In genomic region chr6:2834262-2834661, GRCh38 we compare ENCODE assay signal across 2 cellular contexts.
TF ChIP-seq lines count a peak whose summit lies in the region.

No MANE protein-coding gene starts in this region.

TF ChIP-seq in HepG2, 621 proteins besides CTCF, POLR2A, EP300 and RAD21:
- TF ChIP-seq RNF219 (CRISPR knock-in tag; IDR thresholded peaks at IDR 0.05): no peak
- no peak for TF ChIP-seq ZNF724P (CRISPR knock-in tag; IDR thresholded peaks at IDR 0.05; ENCODE audit: borderline replicate concordance)
- TF ChIP-seq ZNF713 (CRISPR knock-in tag; IDR thresholded peaks at IDR 0.05): no peak
- no peak for TF ChIP-seq REST (IDR thresholded peaks at IDR 0.05; ENCODE audit: borderline replicate concordance in 1 of 2, low read depth in 1 of 2, low read length in 2 of 2)
- TF ChIP-seq SATB2 (CRISPR knock-in tag; IDR thresholded peaks at IDR 0.05): no peak
- TF ChIP-seq FOXA1 (IDR thresholded peaks at IDR 0.05): 0 out of 2 replicates have a peak, but pooled peaks have one; percentile 19
- no peak for TF ChIP-seq FOXA1 (CRISPR knock-in tag; IDR thresholded peaks at IDR 0.05)
- no peak for TF ChIP-seq HNRNPL (IDR thresholded peaks at IDR 0.05; ENCODE audit: low read depth, low read length)
- TF ChIP-seq ZZZ3 (CRISPR knock-in tag; IDR thresholded peaks at IDR 0.05; ENCODE audit: borderline replicate concordance): no peak
- no peak for TF ChIP-seq REL (CRISPR knock-in tag; conservative IDR thresholded peaks at IDR 0.05)
- TF ChIP-seq ZNF607 (CRISPR knock-in tag; IDR thresholded peaks at IDR 0.05; ENCODE audit: borderline replicate concordance): no peak
- TF ChIP-seq DZIP1 (CRISPR knock-in tag; IDR thresholded peaks at IDR 0.05): no peak
- no peak for TF ChIP-seq ZNF432 (CRISPR knock-in tag; IDR thresholded peaks at IDR 0.05; ENCODE audit: borderline replicate concordance)
- TF ChIP-seq HNRNPK (IDR thresholded peaks at IDR 0.05; ENCODE audit: low read depth, low read length, poor library complexity, severe bottlenecking): peak; percentile 18
- no peak for TF ChIP-seq EZH2 (conservative IDR thresholded peaks at IDR 0.05; ENCODE audit: low read depth, low read length)
- 0 out of 2 replicates have a peak, but pooled peaks have one; percentile 16 for TF ChIP-seq NONO (IDR thresholded peaks at IDR 0.05)
- TF ChIP-seq NONO (CRISPR knock-in tag; conservative IDR thresholded peaks at IDR 0.05): no peak
TF ChIP-seq in HepG2: peak in this region for 3.

TF ChIP-seq in GM12878, 131 proteins besides CTCF, POLR2A, EP300 and RAD21:
- no peak for TF ChIP-seq POLR2AphosphoS5 (IDR thresholded peaks at IDR 0.05; ENCODE audit: low read length)
- no peak for TF ChIP-seq KAT2A (conservative IDR thresholded peaks at IDR 0.05; ENCODE audit: control insufficient read depth, low read depth, low read length)
- peak; percentile 9 for TF ChIP-seq E4F1 (IDR thresholded peaks at IDR 0.05; ENCODE audit: borderline replicate concordance, partially characterized antibody)
- no peak for TF ChIP-seq MYC (IDR thresholded peaks at IDR 0.05; ENCODE audit: insufficient read depth, insufficient read length, insufficient replicate concordance, low read length, severe bottlenecking)
- no peak for TF ChIP-seq ZNF24 (IDR thresholded peaks at IDR 0.05)
